1 cellular context compared by ENCODE assay signal in genomic region chr4:24655971-24656370, GRCh38.
TF ChIP-seq lines count a peak whose summit lies in the region.

No MANE protein-coding gene starts in this region.

TF ChIP-seq in A549, 52 proteins besides CTCF, POLR2A, EP300 and RAD21 (continued from another document):
- TF ChIP-seq REST (IDR thresholded peaks at IDR 0.05) = no peak
